10 cellular contexts compared by ENCODE assay signal in the genomic region with DNA sequence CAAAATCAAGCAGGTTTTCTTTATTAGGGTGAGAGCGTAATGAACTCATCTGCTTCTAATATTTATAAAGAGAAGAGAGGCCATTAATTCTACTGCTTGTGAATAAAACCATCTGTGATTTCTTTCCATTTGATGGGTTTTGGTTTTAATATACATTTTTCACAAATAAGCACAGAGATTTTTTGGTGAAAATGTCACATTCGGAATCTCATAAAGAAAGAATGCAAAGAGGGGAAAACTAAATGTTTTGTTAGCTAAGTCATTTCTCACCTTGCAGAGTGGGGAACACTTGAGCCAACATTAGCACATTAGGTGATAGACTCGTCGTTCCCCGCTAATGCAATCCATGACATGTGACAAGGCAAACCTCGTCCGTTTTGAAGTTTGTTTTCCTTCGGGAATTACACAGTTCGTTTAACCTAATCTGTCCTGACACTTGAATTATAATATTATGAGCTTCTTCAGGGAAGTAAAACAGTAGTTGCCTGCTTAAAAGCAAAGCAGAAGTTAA.
DNase-seq lines count a peak whose midpoint lies in the region; ATAC-seq, FAIRE-seq and TF ChIP-seq lines count a peak whose summit lies in the region.
"Had no signal": no experiment of that assay in that cellular context is flagged by ENCODE, and none has a peak within 500 bp of the region (broad histone marks: within the 10 kb centered on the region; RNA-seq: fewer than 3 reads in every experiment).

No MANE protein-coding gene starts in this region.

- peak overlapping the region; percentile 59 to 77 (median 73) for H3K27ac ChIP-seq in esophagus muscularis mucosa (replicated peaks in 1 of 4)
- H3K27ac ChIP-seq: brain microvascular endothelial cell had no signal

- ATAC-seq in GM21723 (IDR thresholded peaks at IDR 0.05; ENCODE audit: unreplicated experiment): no peak

- intact Hi-C loops in esophagus muscularis mucosa (cut with DNase I): loop anchor here (5.0 kb wide), 1 partner anchor 39 kb away; no protein-coding TSS in a partner anchor

- TF ChIP-seq POLR2A in esophagus muscularis mucosa (IDR thresholded peaks at IDR 0.05; ENCODE audit: low read depth): no peak

- peaks cover 24 to 65% (median 43%) of the 10 kb centered on the region in 4 donors for H3K4me1 ChIP-seq in esophagus muscularis mucosa

- DNase-seq in NCI-H748 (lab: John Stamatoyannopoulos, UW; ENCODE audit: unreplicated experiment) (peak; percentile 45), NCI-H748 treated with DMSO at 0.1 percent for 48 hours (lab: John Stamatoyannopoulos, UW) (no peak), NCI-H82 (lab: John Stamatoyannopoulos, UW) (peak; percentile 59), esophagus muscularis mucosa (ENCODE audit: extremely low spot score) (no peak), skeletal muscle cell (ENCODE audit: low read depth) (no peak), NCI-H187 treated with DMSO at 0.1 percent for 48 hours (lab: John Stamatoyannopoulos, UW) (no peak), D721Med (ENCODE audit: insufficient read length, low spot score) (no peak)
- DNase-seq: NCI-H1048 had no signal

- WGBS in esophagus muscularis mucosa: 16% methylated on average over 9 of the region's 9 CpGs

- no peak for TF ChIP-seq EP300 in esophagus muscularis mucosa (IDR thresholded peaks at IDR 0.05)

- no peak for FAIRE-seq in D721Med (lab: Jason Lieb, UNC)

- H3K27me3 ChIP-seq in esophagus muscularis mucosa: peaks cover 3 to 94% (median 48%) of the 10 kb centered on the region in 4 donors

- TF ChIP-seq CTCF in esophagus muscularis mucosa (IDR thresholded peaks at IDR 0.05) (no peak), D721Med (IDR thresholded peaks at IDR 0.05; ENCODE audit: insufficient read depth, missing control alignments) (no peak)

- no peaks in the 10 kb centered on the region for H3K9me3 ChIP-seq in esophagus muscularis mucosa

- H3K4me3 ChIP-seq in esophagus muscularis mucosa (peak overlapping the region; percentile 43 to 61 (median 46)), skeletal muscle cell (ENCODE audit: low read depth, low read length) (peak overlapping the region; percentile 46)

- H3K36me3 ChIP-seq in esophagus muscularis mucosa: no peaks in the 10 kb centered on the region
- H3K36me3 ChIP-seq: brain microvascular endothelial cell had no signal

Comparison
In these comparisons a context has a peak if more than half of its experiments do, and no peak if none do; other contexts are left out.
1. DNase-seq: peak in NCI-H748 (single experiment) and NCI-H82 (single experiment); none in NCI-H748 treated with DMSO at 0.1 percent for 48 hours (single experiment), esophagus muscularis mucosa (single experiment), skeletal muscle cell (single experiment), NCI-H187 treated with DMSO at 0.1 percent for 48 hours (single experiment) and D721Med (single experiment).